ENCODE assay signal across 8 cellular contexts in genomic region chr9:5629312-5630037, GRCh38. TPM values are rescaled to one million over a fixed set of nuclear protein-coding genes. Genes with fewer than 3 reads are reported as not detected.
A peak's percentile ranks its signal among the peaks of the same experiment; 100 is the strongest.
DNase-seq lines count a peak whose midpoint lies in the region; ATAC-seq, FAIRE-seq and TF ChIP-seq lines count a peak whose summit lies in the region.

No MANE protein-coding gene starts in this region.

- H3K27ac ChIP-seq in CD4-positive, alpha-beta T cell (ENCODE audit: low read depth, low read length) = peak overlapping the region; percentile 85
- H3K27ac ChIP-seq in small intestine (ENCODE audit: low read depth in 1 of 2, low read length in 1 of 2) = peak overlapping the region; percentile 100

- no peaks in the 10 kb centered on the region for H3K9me3 ChIP-seq in CD4-positive, alpha-beta T cell (ENCODE audit: control insufficient read depth, low read length)
- no peaks in the 10 kb centered on the region for H3K9me3 ChIP-seq in small intestine (ENCODE audit: control insufficient read depth, low read depth)

- no peak for FAIRE-seq in small intestine (lab: Jason Lieb, UNC)

- CTCF ChIA-PET in CD4-positive, alpha-beta T cell (lab: Charles Lee) = interaction anchor here (0.9 to 2.8 kb wide), 3 partner anchors 29 to 203 kb away, joined by 3 to 15 read pairs (median 4); partner anchors contain the start of genes CD274 and ERMP1
- CTCF ChIA-PET in MCF 10A (lab: Yijun Ruan, JAX) = interaction anchor here (0.7 kb wide), 1 partner anchor 71 kb away, joined by 6 read pairs; no protein-coding TSS in a partner anchor

- H3K4me3 ChIP-seq in small intestine (ENCODE audit: low read depth in 1 of 2, low read length in 2 of 2) = peak overlapping the region; percentile 91 to 100

- peak; percentile 4 for ATAC-seq in CD4-positive, alpha-beta T cell (ENCODE audit: poor library complexity)
- ATAC-seq in GM19438 (IDR thresholded peaks at IDR 0.05; ENCODE audit: low read depth, unreplicated experiment) = peak; percentile 1

- H3K9me3 Mint-ChIP-seq in CD4-positive, alpha-beta T cell = no peaks in the 10 kb centered on the region
- H3K9me3 Mint-ChIP-seq in T-helper 2 cell treated with Interferon-gamma antibody and Interleukin-4, amounts not matched to agents 5 μg/mL and 100 μg/mL, for 36 hours = no peaks in the 10 kb centered on the region
- H3K9me3 Mint-ChIP-seq in MCF 10A (ENCODE audit: unreplicated experiment) = peaks cover under 1% of the 10 kb centered on the region
- no peaks in the 10 kb centered on the region for H3K9me3 Mint-ChIP-seq in immature natural killer cell

- H3K36me3 Mint-ChIP-seq in CD4-positive, alpha-beta T cell (ENCODE audit: low read depth) = peaks cover 33% of the 10 kb centered on the region
- H3K36me3 Mint-ChIP-seq in T-helper 2 cell treated with Interferon-gamma antibody and Interleukin-4, amounts not matched to agents 5 μg/mL and 100 μg/mL, for 36 hours (ENCODE audit: low read depth) = peaks cover 14% of the 10 kb centered on the region
- H3K36me3 Mint-ChIP-seq in MCF 10A (ENCODE audit: insufficient read depth, unreplicated experiment) (no peaks in the 10 kb centered on the region), immature natural killer cell (no peaks in the 10 kb centered on the region)

- H3K27me3 Mint-ChIP-seq in CD4-positive, alpha-beta T cell = no peaks in the 10 kb centered on the region
- no peaks in the 10 kb centered on the region for H3K27me3 Mint-ChIP-seq in T-helper 2 cell treated with Interferon-gamma antibody and Interleukin-4, amounts not matched to agents 5 μg/mL and 100 μg/mL, for 36 hours (ENCODE audit: low read depth)
- H3K27me3 Mint-ChIP-seq in MCF 10A (ENCODE audit: insufficient read depth, unreplicated experiment) = no peaks in the 10 kb centered on the region
- peaks cover 10 to 15% (median 10%) of the 10 kb centered on the region in 3 donors for H3K27me3 Mint-ChIP-seq in immature natural killer cell (ENCODE audit: low read depth in 3 of 3)

- H3K4me1 ChIP-seq in small intestine (ENCODE audit: control insufficient read depth in 2 of 2, insufficient read depth in 1 of 2, low read depth in 1 of 2, low read length in 1 of 2) = peaks cover 0 to 4% of the 10 kb centered on the region in 2 donors

- peaks cover 66% of the 10 kb centered on the region for H3K4me1 Mint-ChIP-seq in CD4-positive, alpha-beta T cell (ENCODE audit: low read depth)
- peaks cover 53% of the 10 kb centered on the region for H3K4me1 Mint-ChIP-seq in T-helper 2 cell treated with Interferon-gamma antibody and Interleukin-4, amounts not matched to agents 5 μg/mL and 100 μg/mL, for 36 hours (ENCODE audit: low read depth)
- H3K4me1 Mint-ChIP-seq in MCF 10A (ENCODE audit: insufficient read depth, unreplicated experiment) (peaks cover 24% of the 10 kb centered on the region), immature natural killer cell (peaks cover 45 to 69% of the 10 kb centered on the region in 2 donors)

- intact Hi-C loops in CD4-positive, alpha-beta T cell (cut with DNase I, micrococcal nuclease) = loop anchor here (2.0 to 10.0 kb wide), 13 partner anchors 37 to 1125 kb away; partner anchors contain the start of genes ERMP1 (in 2 of the 2), CDC37L1 (in 1 of the 2), KDM4C (in 1 of the 2) and PLGRKT (in 1 of the 2)
- intact Hi-C loops in MCF 10A (cut with micrococcal nuclease) = loop anchor here (1.0 to 10.0 kb wide), 2 partner anchors 86 to 135 kb away; no protein-coding TSS in a partner anchor

- peak overlapping the region; percentile 99 for H3K4me3 Mint-ChIP-seq in CD4-positive, alpha-beta T cell
- H3K4me3 Mint-ChIP-seq in T-helper 2 cell treated with Interferon-gamma antibody and Interleukin-4, amounts not matched to agents 5 μg/mL and 100 μg/mL, for 36 hours = peak overlapping the region; percentile 98
- H3K4me3 Mint-ChIP-seq in MCF 10A (ENCODE audit: unreplicated experiment) (peak overlapping the region; percentile 88), immature natural killer cell (peak overlapping the region; percentile 95 to 99 (median 98))

- WGBS in small intestine, 3 donors = 0% methylated on average over 41 to 55 of the region's 55 CpGs

- POLR2A ChIA-PET in CD4-positive, alpha-beta T cell (lab: Charles Lee) = interaction anchor here (0.7 to 3.1 kb wide), 28 partner anchors 9 to 1128 kb away, joined by 3 to 39 read pairs (median 8); partner anchors contain the start of genes AK3, CD274, ERMP1 and KDM4C
- POLR2A ChIA-PET in MCF 10A (lab: Yijun Ruan, JAX) = interaction anchor here (0.6 to 2.8 kb wide), 19 partner anchors 10 to 950 kb away, joined by 3 to 34 read pairs (median 4); partner anchors contain the start of genes AK3, CD274, CDC37L1 and PLGRKT

- H3K27me3 ChIP-seq in CD4-positive, alpha-beta T cell (ENCODE audit: control insufficient read depth, insufficient read depth, low read length) = no peaks in the 10 kb centered on the region
- H3K27me3 ChIP-seq in small intestine (ENCODE audit: control insufficient read depth in 2 of 2, insufficient read depth in 2 of 2, low read length in 2 of 2) = no peaks in the 10 kb centered on the region

- H3K36me3 ChIP-seq in small intestine (ENCODE audit: control insufficient read depth in 2 of 2, insufficient read depth in 2 of 2, low read length in 2 of 2) = no peaks in the 10 kb centered on the region

- DNase-seq in CD4-positive, alpha-beta T cell = peak in 8 of 10 experiments; percentile 9 to 56 (median 26)
- DNase-seq in HT-29 (ENCODE audit: low spot score) (peak; percentile 34), MCF 10A (ENCODE audit: unreplicated experiment) (peak; percentile 63), immature natural killer cell (no peak), small intestine (peak; percentile 42), SKM-1 (lab: John Stamatoyannopoulos, UW; ENCODE audit: unreplicated experiment) (no peak)
- DNase-seq in T-helper 2 cell treated with Interferon-gamma antibody and Interleukin-4, amounts not matched to agents 5 μg/mL and 100 μg/mL, for 36 hours (ENCODE audit: low spot score) = no peak

- no TSS peak for BruUV-seq in MCF 10A (replicated peaks; lab: Mats Ljungman, UMichigan)

- H3K27ac Mint-ChIP-seq in CD4-positive, alpha-beta T cell = peak overlapping the region; percentile 91
- H3K27ac Mint-ChIP-seq in T-helper 2 cell treated with Interferon-gamma antibody and Interleukin-4, amounts not matched to agents 5 μg/mL and 100 μg/mL, for 36 hours = peak overlapping the region; percentile 98
- peak overlapping the region; percentile 88 for H3K27ac Mint-ChIP-seq in MCF 10A (ENCODE audit: low read depth, unreplicated experiment)
- peak overlapping the region; percentile 82 to 97 (median 94) for H3K27ac Mint-ChIP-seq in immature natural killer cell

- no peak for TF ChIP-seq CTCF in CD4-positive, alpha-beta T cell (IDR thresholded peaks at IDR 0.05)
- no peak for TF ChIP-seq CTCF in MCF 10A (IDR thresholded peaks at IDR 0.05; ENCODE audit: unreplicated experiment)

RNA-seq across cellular contexts. Expression of gene RIC1, which starts 0.6 kb away (rescaled TPM):
- total RNA-seq in CD4-positive, alpha-beta T cell = 10 to 100 TPM; 24.7 to 26.3 TPM
- total RNA-seq in HT-29 (2014; rRNA removed; shearing (Covaris generic)) = 8.9 and 11.6 TPM in 2 replicates
- 21.3 and 23.1 TPM in 2 replicates for total RNA-seq in MCF 10A (2022)
- polyA plus RNA-seq in immature natural killer cell (1 to 10 TPM; 4.9 to 6.3 (median 5.2) TPM), small intestine (1 to 10 TPM; 3.9 to 7.6 (median 6.0) TPM)

Comparison
In these comparisons a context has a peak if more than half of its experiments do, and no peak if none do; other contexts are left out.
1. DNase-seq: peak in CD4-positive, alpha-beta T cell (8 of 10), HT-29 (single experiment), MCF 10A (single experiment) and small intestine (single experiment); none in T-helper 2 cell treated with Interferon-gamma antibody and Interleukin-4, amounts not matched to agents 5 μg/mL and 100 μg/mL, for 36 hours (single experiment), immature natural killer cell (0 of 3) and SKM-1 (single experiment).
2. Peak in every context shown above with its lines, with median percentiles within 50 percentile points of each other: H3K27ac Mint-ChIP-seq and H3K4me3 Mint-ChIP-seq.